ENCODE assay signal across 8 cellular contexts in genomic region chr7:50416509-50417299, GRCh38.
A peak's percentile ranks its signal among the peaks of the same experiment; 100 is the strongest.
DNase-seq lines count a peak whose midpoint lies in the region; ATAC-seq and TF ChIP-seq lines count a peak whose summit lies in the region.

No MANE protein-coding gene starts in this region.

- H3K36me3 ChIP-seq in GM06990 (ENCODE audit: control insufficient read depth, insufficient read depth, low read length): no peaks in the 10 kb centered on the region

- TF ChIP-seq CTCF in GM06990 (IDR thresholded peaks at IDR 0.05; ENCODE audit: insufficient read depth, low read length, poor library complexity, severe bottlenecking) (no peak), choroid plexus epithelial cell (conservative IDR thresholded peaks at IDR 0.05; ENCODE audit: low read depth, low read length) (no peak)

- peak; percentile 86 for ATAC-seq in GM21360 (IDR thresholded peaks at IDR 0.05; ENCODE audit: unreplicated experiment)
- peak; percentile 70 for ATAC-seq in HG03460 (IDR thresholded peaks at IDR 0.05; ENCODE audit: unreplicated experiment)

- no peaks in the 10 kb centered on the region for H3K27me3 ChIP-seq in GM06990 (replicated peaks; ENCODE audit: control insufficient read depth, insufficient read depth, low read length)

- no peak overlapping the region for H3K4me3 ChIP-seq in GM06990 (replicated peaks; ENCODE audit: low read depth, low read length)
- no peak overlapping the region for H3K4me3 ChIP-seq in choroid plexus epithelial cell (ENCODE audit: low read depth, low read length)

- DNase-seq in GM06990 (ENCODE audit: extremely low read depth, insufficient read length) (peak; percentile 61), choroid plexus epithelial cell (ENCODE audit: low read depth) (peak; percentile 7), kidney glomerular epithelial cell (lab: John Stamatoyannopoulos, UW) (no peak), NCI-H2171 treated with DMSO at 0.1 percent for 48 hours (lab: John Stamatoyannopoulos, UW) (no peak), LoVo (ENCODE audit: low spot score) (no peak), NCI-H1048 (lab: John Stamatoyannopoulos, UW) (no peak)

Comparison
In these comparisons a context has a peak if more than half of its experiments do, and no peak if none do; other contexts are left out.
1. DNase-seq: peak in GM06990 (single experiment) and choroid plexus epithelial cell (single experiment); none in kidney glomerular epithelial cell (single experiment), NCI-H2171 treated with DMSO at 0.1 percent for 48 hours (single experiment), LoVo (single experiment) and NCI-H1048 (single experiment).